Comparison of ENCODE assay signal across 1 cellular context in the genomic region with DNA sequence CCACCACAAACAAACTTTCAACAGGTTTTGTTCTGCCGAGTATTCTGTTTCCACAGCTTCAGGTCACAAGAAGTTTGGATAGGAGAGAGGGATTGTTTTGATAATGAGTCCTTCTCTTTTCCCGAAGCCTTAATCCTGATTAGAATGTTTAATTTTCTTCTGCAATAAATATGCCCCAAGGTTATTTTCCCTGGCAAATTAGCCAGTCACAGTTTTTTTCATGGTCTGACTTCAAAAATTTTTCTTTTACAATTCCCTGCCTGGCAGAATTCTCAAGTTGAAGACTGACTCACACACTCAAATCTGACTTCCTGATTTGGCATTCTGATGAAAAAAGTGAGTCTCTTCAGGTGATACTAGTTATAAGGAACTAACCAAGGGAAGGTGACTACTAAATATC.
TF ChIP-seq lines count a peak whose summit lies in the region.

No MANE protein-coding gene starts in this region.

TF ChIP-seq in IMR-90, 13 proteins besides CTCF, POLR2A, EP300 and RAD21 (continued from another document):
- TF ChIP-seq, protein P1, sequence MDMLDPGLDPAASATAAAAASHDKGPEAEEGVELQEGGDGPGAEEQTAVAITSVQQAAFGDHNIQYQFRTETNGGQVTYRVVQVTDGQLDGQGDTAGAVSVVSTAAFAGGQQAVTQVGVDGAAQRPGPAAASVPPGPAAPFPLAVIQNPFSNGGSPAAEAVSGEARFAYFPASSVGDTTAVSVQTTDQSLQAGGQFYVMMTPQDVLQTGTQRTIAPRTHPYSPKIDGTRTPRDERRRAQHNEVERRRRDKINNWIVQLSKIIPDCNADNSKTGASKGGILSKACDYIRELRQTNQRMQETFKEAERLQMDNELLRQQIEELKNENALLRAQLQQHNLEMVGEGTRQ (IDR thresholded peaks at IDR 0.05; ENCODE audit: low read depth, low read length), result no peak
- TF ChIP-seq RFX5 (IDR thresholded peaks at IDR 0.05; ENCODE audit: low read depth, low read length) (no peak), FOS (IDR thresholded peaks at IDR 0.05; ENCODE audit: low read depth, low read length) (no peak), CEBPB (IDR thresholded peaks at IDR 0.05; ENCODE audit: low read depth, low read length) (no peak), ELK1 (IDR thresholded peaks at IDR 0.05; ENCODE audit: borderline replicate concordance, low read depth, low read length) (no peak), BHLHE40 (IDR thresholded peaks at IDR 0.05; ENCODE audit: low read depth, low read length) (no peak)
